Comparison of ENCODE assay signal across 11 cellular contexts in genomic region chr7:70340236-70340635, GRCh38.
"Had no signal": no experiment of that assay in that cellular context is flagged by ENCODE, and none has a peak within 500 bp of the region (broad histone marks: within the 10 kb centered on the region; RNA-seq: fewer than 3 reads in every experiment).

No MANE protein-coding gene starts in this region.

- ATAC-seq: GM23338, HCT116 had no signal

- H3K9me3 ChIP-seq: HAP-1 had no signal

- H3K27ac ChIP-seq: GM23248 had no signal

- H3K4me3 ChIP-seq: GM23248, GM23338, HAP-1 had no signal

- H3K4me2 ChIP-seq: GM23338 had no signal

- DNase-seq: GM23248, GOT3, H7, H9, HCEC 1CT, HFFc6 had no signal

- H3K36me3 ChIP-seq: HAP-1 had no signal

- H2AFZ ChIP-seq: GM23248, GM23338 had no signal

- FAIRE-seq: H1, H54 had no signal

- H3K9ac ChIP-seq: GM23248 had no signal
